26 cellular contexts compared by ENCODE assay signal in the genomic region with DNA sequence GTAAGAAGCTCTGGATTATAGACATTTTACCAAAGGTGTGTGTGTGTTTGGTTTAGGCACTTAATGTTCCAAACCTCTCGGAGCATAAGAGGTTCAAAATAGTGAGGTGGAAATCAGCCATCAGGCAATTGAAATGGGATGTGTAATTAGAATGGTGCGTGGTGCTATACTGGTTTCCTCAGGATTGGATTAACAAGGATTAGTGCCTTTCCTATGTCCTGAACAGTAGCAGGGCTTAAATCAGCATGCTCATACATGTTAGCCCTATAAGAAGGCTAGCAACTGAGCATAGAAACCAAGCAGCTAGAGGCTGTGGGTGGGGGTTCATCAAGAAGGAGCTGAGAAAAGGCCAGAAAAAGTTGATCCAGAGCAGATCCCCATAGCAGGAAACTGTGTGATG.
DNase-seq lines count a peak whose midpoint lies in the region; ATAC-seq, FAIRE-seq and TF ChIP-seq lines count a peak whose summit lies in the region.
"Had no signal": no experiment of that assay in that cellular context is flagged by ENCODE, and none has a peak within 500 bp of the region (broad histone marks: within the 10 kb centered on the region; RNA-seq: fewer than 3 reads in every experiment).

No MANE protein-coding gene starts in this region.

- no peaks in the 10 kb centered on the region for H3K4me1 ChIP-seq in GM23338 (ENCODE audit: insufficient read depth)
- H3K4me1 ChIP-seq in mesendoderm (ENCODE audit: control insufficient read depth, low read depth, low read length) = no peaks in the 10 kb centered on the region

- H3K36me3 ChIP-seq in GM23338 (ENCODE audit: insufficient read depth) (no peaks in the 10 kb centered on the region), bronchial epithelial cell (ENCODE audit: control insufficient read depth, insufficient read depth, low read length) (no peaks in the 10 kb centered on the region), mesendoderm (ENCODE audit: control insufficient read depth, insufficient read depth, low read length) (no peaks in the 10 kb centered on the region)

- H3K79me1 ChIP-seq in mesendoderm (ENCODE audit: low read length) = no peaks in the 10 kb centered on the region

- H3K56ac ChIP-seq in mesendoderm (ENCODE audit: low read length) = no peak overlapping the region

- no peak overlapping the region for H2BK15ac ChIP-seq in mesendoderm (replicated peaks; ENCODE audit: low read depth)

- no peaks in the 10 kb centered on the region for H3K4me1 Mint-ChIP-seq in GM23338
- peaks cover 3% of the 10 kb centered on the region for H3K4me1 Mint-ChIP-seq in activated CD4-positive, alpha-beta memory T cell treated with anti-CD3 and anti-CD28 coated beads, Interleukin-2, amount 10 ng/mL, durations not matched to agents 7 days and 5 days
- H3K4me1 Mint-ChIP-seq in activated T-cell treated with anti-CD3 and anti-CD28 coated beads, Interleukin-2, amount 50 U/mL, for 4 hours (ENCODE audit: low read depth) = no peaks in the 10 kb centered on the region
- H3K4me1 Mint-ChIP-seq: CD8-positive, alpha-beta memory T cell had no signal

- DNase-seq in D721Med (ENCODE audit: insufficient read length, low spot score) (no peak), GM23338 (ENCODE audit: low spot score) (no peak), bronchial epithelial cell (ENCODE audit: low read depth) (peak; percentile 64), mesendoderm (peak; percentile 3), NCI-H345 (lab: John Stamatoyannopoulos, UW) (no peak), coronary artery (ENCODE audit: low spot score) (no peak)
- DNase-seq in activated CD4-positive, alpha-beta memory T cell treated with anti-CD3 and anti-CD28 coated beads, Interleukin-2, amount 10 ng/mL, durations not matched to agents 7 days and 5 days = no peak
- DNase-seq in activated T-cell treated with anti-CD3 and anti-CD28 coated beads, Interleukin-2, amount 50 U/mL, for 4 hours = no peak
- DNase-seq: Calu3; CD8-positive, alpha-beta memory T cell; DMS53; GDM1; IMR-90; MV-4-11; NCI-H1105 treated with DMSO at 0.1 percent for 48 hours; NCI-H1694; NCI-H2081 treated with DMSO at 0.1 percent for 48 hours; NCI-H2171 treated with DMSO at 0.1 percent for 48 hours; NCI-H446 treated with DMSO at 0.1 percent for 48 hours; NCI-H69; NK-92 treated with Interleukin-12 subunit alpha and Interleukin-12 subunit beta, amount 100 ng/mL, for 24 hours had no signal

- no peaks in the 10 kb centered on the region; the same call in 2 of the 3 replicates for H3K36me3 Mint-ChIP-seq in GM23338 (ENCODE audit: low read depth)
- no peaks in the 10 kb centered on the region for H3K36me3 Mint-ChIP-seq in activated CD4-positive, alpha-beta memory T cell treated with anti-CD3 and anti-CD28 coated beads, Interleukin-2, amount 10 ng/mL, durations not matched to agents 7 days and 5 days (ENCODE audit: low read depth)
- no peaks in the 10 kb centered on the region for H3K36me3 Mint-ChIP-seq in activated T-cell treated with anti-CD3 and anti-CD28 coated beads, Interleukin-2, amount 50 U/mL, for 4 hours (ENCODE audit: insufficient read depth)
- H3K36me3 Mint-ChIP-seq: CD8-positive, alpha-beta memory T cell had no signal

- TF ChIP-seq CTCF in D721Med (IDR thresholded peaks at IDR 0.05; ENCODE audit: insufficient read depth, missing control alignments) (no peak), GM23338 (conservative IDR thresholded peaks at IDR 0.05; ENCODE audit: low read depth in 2 of 2) (no peak), bronchial epithelial cell (IDR thresholded peaks at IDR 0.05; ENCODE audit: insufficient read depth, low read length, severe bottlenecking) (no peak), coronary artery (IDR thresholded peaks at IDR 0.05) (no peak)

- no CpG with 5 or more reads among the region's 2 CpGs for WGBS in mesendoderm (ENCODE audit: extremely low coverage, insufficient coverage, low lambda C conversion rate)

- H4K20me1 ChIP-seq in GM23338 (replicated peaks; ENCODE audit: insufficient read depth) = no peaks in the 10 kb centered on the region

- H3K23ac ChIP-seq in mesendoderm (ENCODE audit: low read length) = no peak overlapping the region

- no peak for ATAC-seq in GM23338
- no peak for ATAC-seq in activated T-cell treated with anti-CD3 and anti-CD28 coated beads, Interleukin-2, amount 50 U/mL, for 4 hours
- ATAC-seq: SK-N-SH treated with all-trans-retinoic acid at 6 μM for 48 hours had no signal

- H4K5ac ChIP-seq in mesendoderm (ENCODE audit: low read length) = no peak overlapping the region

- H3K79me2 ChIP-seq in GM23338 (replicated peaks; ENCODE audit: insufficient read depth) = no peaks in the 10 kb centered on the region
- H3K79me2 ChIP-seq in mesendoderm (ENCODE audit: control insufficient read depth, insufficient read depth, low read length) = no peaks in the 10 kb centered on the region

- no peak overlapping the region for H3K4me2 ChIP-seq in GM23338
- no peak overlapping the region for H3K4me2 ChIP-seq in mesendoderm (ENCODE audit: low read length)
- H3K4me2 ChIP-seq: KMS-11 had no signal

- no peak overlapping the region for H3K4ac ChIP-seq in mesendoderm (ENCODE audit: low read depth, low read length)

- no peak overlapping the region for H3K18ac ChIP-seq in mesendoderm (ENCODE audit: low read length)

- H3K4me3 ChIP-seq in GM23338 (no peak overlapping the region), bronchial epithelial cell (ENCODE audit: low read depth, low read length) (no peak overlapping the region), mesendoderm (ENCODE audit: low read length) (no peak overlapping the region), coronary artery (no peak overlapping the region)

- H3K27ac Mint-ChIP-seq in GM23338 = peak overlapping the region; percentile 23; the same call in 1 of the 2 replicates
- no peak overlapping the region for H3K27ac Mint-ChIP-seq in activated CD4-positive, alpha-beta memory T cell treated with anti-CD3 and anti-CD28 coated beads, Interleukin-2, amount 10 ng/mL, durations not matched to agents 7 days and 5 days
- H3K27ac Mint-ChIP-seq: CD8-positive, alpha-beta memory T cell had no signal

- CTCF ChIA-PET in activated CD4-positive, alpha-beta memory T cell treated with anti-CD3 and anti-CD28 coated beads, Interleukin-2, amount 10 ng/mL, durations not matched to agents 7 days and 5 days (lab: Charles Lee) = no interaction called here

- no peak overlapping the region for H2BK120ac ChIP-seq in mesendoderm (ENCODE audit: low read depth, low read length)

- H3F3A ChIP-seq in GM23338 (replicated peaks; ENCODE audit: low read depth) = no peaks in the 10 kb centered on the region

- H3K9ac ChIP-seq in mesendoderm (ENCODE audit: low read length) = no peak overlapping the region
- H3K9ac ChIP-seq: KMS-11 had no signal

- H4K8ac ChIP-seq in mesendoderm (ENCODE audit: low read depth, low read length) = no peak overlapping the region

- no peak overlapping the region for H2BK5ac ChIP-seq in mesendoderm (ENCODE audit: low read length)

- H3K27me3 ChIP-seq in GM23338 (ENCODE audit: insufficient read depth) = no peaks in the 10 kb centered on the region
- no peaks in the 10 kb centered on the region for H3K27me3 ChIP-seq in bronchial epithelial cell (ENCODE audit: control insufficient read depth, insufficient read depth, low read length)
- no peaks in the 10 kb centered on the region for H3K27me3 ChIP-seq in mesendoderm (ENCODE audit: insufficient read depth, low read length, poor library complexity)

- FAIRE-seq in D721Med (lab: Jason Lieb, UNC) (peak; percentile 56), bronchial epithelial cell (lab: Jason Lieb, UNC) (no peak)
- FAIRE-seq: A204.1 had no signal

- H3K4me3 Mint-ChIP-seq in GM23338 = no peak overlapping the region
- H3K4me3 Mint-ChIP-seq in activated CD4-positive, alpha-beta memory T cell treated with anti-CD3 and anti-CD28 coated beads, Interleukin-2, amount 10 ng/mL, durations not matched to agents 7 days and 5 days = no peak overlapping the region
- H3K4me3 Mint-ChIP-seq in activated T-cell treated with anti-CD3 and anti-CD28 coated beads, Interleukin-2, amount 50 U/mL, for 4 hours = no peak overlapping the region
- H3K4me3 Mint-ChIP-seq: CD8-positive, alpha-beta memory T cell had no signal

- no peaks in the 10 kb centered on the region for H3K9me2 ChIP-seq in GM23338 (ENCODE audit: insufficient read depth)

- no peak overlapping the region for H3K27ac ChIP-seq in GM23338 (ENCODE audit: low read depth)
- no peak overlapping the region for H3K27ac ChIP-seq in mesendoderm (ENCODE audit: low read depth, low read length)
- no peak overlapping the region for H3K27ac ChIP-seq in coronary artery
- H3K27ac ChIP-seq: C4-2B, KMS-11, RWPE1 had no signal

- H3K9me3 Mint-ChIP-seq in GM23338 = peaks cover 3% of the 10 kb centered on the region; the same call in 1 of the 3 replicates
- peaks cover 3% of the 10 kb centered on the region for H3K9me3 Mint-ChIP-seq in activated CD4-positive, alpha-beta memory T cell treated with anti-CD3 and anti-CD28 coated beads, Interleukin-2, amount 10 ng/mL, durations not matched to agents 7 days and 5 days
- H3K9me3 Mint-ChIP-seq in activated T-cell treated with anti-CD3 and anti-CD28 coated beads, Interleukin-2, amount 50 U/mL, for 4 hours = no peaks in the 10 kb centered on the region
- H3K9me3 Mint-ChIP-seq: CD8-positive, alpha-beta memory T cell had no signal

- H2AK5ac ChIP-seq in mesendoderm (ENCODE audit: low read length) = no peak overlapping the region

- no peak overlapping the region; the same call in 1 of the 2 replicates for H2AFZ ChIP-seq in GM23338

- no peaks in the 10 kb centered on the region for H3K27me3 Mint-ChIP-seq in GM23338 (ENCODE audit: insufficient read depth, low read depth, poor library complexity)
- H3K27me3 Mint-ChIP-seq in activated CD4-positive, alpha-beta memory T cell treated with anti-CD3 and anti-CD28 coated beads, Interleukin-2, amount 10 ng/mL, durations not matched to agents 7 days and 5 days = no peaks in the 10 kb centered on the region
- no peaks in the 10 kb centered on the region for H3K27me3 Mint-ChIP-seq in activated T-cell treated with anti-CD3 and anti-CD28 coated beads, Interleukin-2, amount 50 U/mL, for 4 hours (ENCODE audit: low read depth)
- H3K27me3 Mint-ChIP-seq: CD8-positive, alpha-beta memory T cell had no signal

- POLR2A ChIA-PET in activated CD4-positive, alpha-beta memory T cell treated with anti-CD3 and anti-CD28 coated beads, Interleukin-2, amount 10 ng/mL, durations not matched to agents 7 days and 5 days (lab: Charles Lee) = no interaction called here

Comparison
In these comparisons a context has a peak if more than half of its experiments do, and no peak if none do; other contexts are left out.
1. DNase-seq: peak in bronchial epithelial cell (single experiment) and mesendoderm (single experiment); none in D721Med (single experiment), GM23338 (single experiment), activated CD4-positive, alpha-beta memory T cell treated with anti-CD3 and anti-CD28 coated beads, Interleukin-2, amount 10 ng/mL, durations not matched to agents 7 days and 5 days (single experiment), NCI-H345 (single experiment), activated T-cell treated with anti-CD3 and anti-CD28 coated beads, Interleukin-2, amount 50 U/mL, for 4 hours (single experiment) and coronary artery (single experiment).